In the genomic region with DNA sequence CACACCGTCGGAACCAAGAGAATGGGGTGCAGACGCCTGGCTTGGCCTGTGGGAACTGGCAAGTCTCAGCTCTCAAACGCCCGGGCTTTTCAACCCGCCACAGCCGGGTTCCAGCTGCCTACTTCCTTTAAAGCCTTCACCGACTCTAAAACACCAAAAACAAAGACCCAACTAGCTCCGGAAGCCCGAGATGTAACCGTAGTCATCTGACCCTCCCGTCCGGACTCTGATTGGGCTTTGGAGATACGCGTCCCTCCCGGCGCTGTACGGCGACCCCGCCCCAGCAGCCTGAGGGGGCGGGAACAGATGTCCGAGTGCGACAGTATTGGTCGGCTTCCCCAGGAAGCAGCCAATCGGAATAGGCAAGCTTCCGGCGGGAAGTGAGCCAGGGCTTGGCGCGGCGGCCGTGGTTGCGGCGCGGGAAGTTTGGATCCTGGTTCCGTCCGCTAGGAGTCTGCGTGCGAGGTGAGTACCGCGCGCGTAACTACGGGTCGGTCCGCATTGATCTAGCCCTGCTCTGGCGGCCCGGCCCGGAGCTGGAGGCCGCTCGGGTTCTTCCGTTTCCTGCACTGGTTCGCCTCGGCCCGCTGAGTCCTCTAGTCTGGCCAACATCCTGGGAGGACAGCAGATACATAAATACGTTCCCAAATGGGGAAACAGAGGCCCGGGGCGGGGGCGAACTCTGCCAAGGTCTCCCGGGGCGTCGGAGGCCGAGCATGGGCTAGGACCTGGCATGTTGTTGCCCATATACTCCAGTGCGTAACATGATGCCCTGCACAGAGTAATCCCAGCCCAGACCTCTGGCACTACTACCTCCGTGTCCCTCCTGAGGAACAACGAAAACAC, we compare ENCODE assay signal across 1 cellular context.
TF ChIP-seq lines count a peak whose summit lies in the region.

BLM (plus strand) TSS at position 371 of the 846 bp plus-strand sequence. CDS start 30,047 bp downstream, outside the sequence.

TF ChIP-seq in SK-N-SH treated with all-trans-retinoic acid at 6 μM for 48 hours, 23 proteins besides CTCF, POLR2A, EP300 and RAD21 (continued from another document):
- TF ChIP-seq RARB (CRISPR knock-in tag; IDR thresholded peaks at IDR 0.05) (no peak), BACH2 (CRISPR knock-in tag; IDR thresholded peaks at IDR 0.05; ENCODE audit: borderline replicate concordance) (no peak), ESRRG (CRISPR knock-in tag; IDR thresholded peaks at IDR 0.05) (no peak), ZC3H10 (CRISPR knock-in tag; IDR thresholded peaks at IDR 0.05) (no peak), GLIS3 (CRISPR knock-in tag; IDR thresholded peaks at IDR 0.05) (no peak)
